8 cellular contexts compared by ENCODE assay signal in the genomic region with DNA sequence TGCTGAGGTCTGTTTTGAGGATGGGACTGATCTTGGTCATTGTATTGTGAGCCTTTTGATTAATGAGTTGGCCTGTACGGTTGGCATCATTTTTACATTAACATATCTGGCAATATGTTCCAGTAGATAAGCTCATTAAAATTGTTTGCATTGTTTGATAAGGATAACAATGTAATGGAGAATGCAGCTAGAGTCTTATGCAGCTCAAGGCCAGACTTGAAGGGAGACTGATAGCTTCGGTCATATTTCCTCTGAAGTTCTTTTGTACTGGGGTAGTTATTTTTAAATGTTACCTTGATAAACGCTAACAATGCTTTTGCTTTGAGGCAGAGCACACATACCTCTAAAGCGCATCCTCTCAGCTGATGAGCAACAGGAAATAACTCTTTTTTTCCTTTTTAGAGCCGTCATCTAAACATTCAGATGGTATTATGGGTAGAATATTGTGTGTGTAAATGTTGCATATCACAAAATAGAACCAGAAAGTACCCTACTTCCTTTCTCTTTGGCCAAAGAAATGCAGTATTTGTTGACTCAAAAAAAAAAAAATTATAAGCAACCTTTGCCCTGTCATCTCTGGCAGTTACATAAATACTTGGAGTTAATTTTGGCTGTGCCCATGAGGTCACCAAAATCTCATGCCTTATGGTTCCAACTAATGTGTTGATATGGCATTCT. TPM values are rescaled to one million over a fixed set of nuclear protein-coding genes. Genes with fewer than 3 reads are reported as not detected.
A peak's percentile ranks its signal among the peaks of the same experiment; 100 is the strongest.
DNase-seq lines count a peak whose midpoint lies in the region; ATAC-seq and TF ChIP-seq lines count a peak whose summit lies in the region.

No MANE protein-coding gene starts in this region.

- peak overlapping the region; percentile 88 for H3K4me3 ChIP-seq in SU-DHL-6 (ENCODE audit: insufficient read depth, low read length, poor library complexity, severe bottlenecking)
- peak overlapping the region; percentile 54 to 80 (median 73) for H3K4me3 ChIP-seq in esophagus squamous epithelium
- H3K4me3 ChIP-seq in prostate gland: peak overlapping the region; percentile 65 to 68

- H3K4me2 ChIP-seq in SU-DHL-6 (ENCODE audit: low read depth, low read length, poor library complexity, severe bottlenecking): peak overlapping the region; percentile 91

- H3K9me3 ChIP-seq in SU-DHL-6 (ENCODE audit: insufficient read depth, low read length) (no peaks in the 10 kb centered on the region), esophagus squamous epithelium (no peaks in the 10 kb centered on the region), prostate gland (no peaks in the 10 kb centered on the region)

- H3K4me1 ChIP-seq in esophagus squamous epithelium: peaks cover 0 to 60% (median 14%) of the 10 kb centered on the region in 3 donors
- no peaks in the 10 kb centered on the region for H3K4me1 ChIP-seq in prostate gland (replicated peaks)

- H4K20me1 ChIP-seq in SU-DHL-6 (ENCODE audit: low read depth, low read length): no peaks in the 10 kb centered on the region

- H3K27me3 Mint-ChIP-seq in activated CD4-positive, alpha-beta T cell treated with anti-CD3 and anti-CD28 coated beads, Interleukin-2, amount 10 ng/mL, durations not matched to agents 7 days and 5 days: no peaks in the 10 kb centered on the region

- H3F3A ChIP-seq in SU-DHL-6 (ENCODE audit: insufficient read depth): peaks cover 14% of the 10 kb centered on the region

- peaks cover 62% of the 10 kb centered on the region for H3K4me1 Mint-ChIP-seq in activated CD4-positive, alpha-beta T cell treated with anti-CD3 and anti-CD28 coated beads, Interleukin-2, amount 10 ng/mL, durations not matched to agents 7 days and 5 days

- CTCF ChIA-PET in activated CD4-positive, alpha-beta T cell treated with anti-CD3 and anti-CD28 coated beads, Interleukin-2, amount 10 ng/mL, durations not matched to agents 7 days and 5 days (lab: Charles Lee): interaction anchor here (1.2 to 2.2 kb wide), 3 partner anchors 8 to 431 kb away, joined by 4 to 7 read pairs (median 6); no protein-coding TSS in a partner anchor

- TF ChIP-seq POLR2A in esophagus squamous epithelium (IDR thresholded peaks at IDR 0.05) (no peak), prostate gland (IDR thresholded peaks at IDR 0.05) (no peak)

- H2AFZ ChIP-seq in SU-DHL-6 (ENCODE audit: low read depth, low read length, severe bottlenecking): peak overlapping the region; percentile 65

- peak; percentile 58 for DNase-seq in activated CD4-positive, alpha-beta T cell treated with anti-CD3 and anti-CD28 coated beads, Interleukin-2, amount 10 ng/mL, durations not matched to agents 7 days and 5 days
- no peak for DNase-seq in activated CD4-positive, alpha-beta T cell treated with anti-CD3 and anti-CD28 coated beads, Interleukin-2, amount 50 U/mL, for 48 hours
- no peak for DNase-seq in esophagus squamous epithelium (lab: John Stamatoyannopoulos, UW)
- no peak for DNase-seq in prostate gland (ENCODE audit: low spot score)
- no peak for DNase-seq in NCI-H1105 treated with DMSO at 0.1 percent for 48 hours (lab: John Stamatoyannopoulos, UW)
- DNase-seq in NCI-H2029 treated with DMSO at 0.1 percent for 48 hours (lab: John Stamatoyannopoulos, UW): no peak

- peak overlapping the region; percentile 95 for H3K27ac Mint-ChIP-seq in activated CD4-positive, alpha-beta T cell treated with anti-CD3 and anti-CD28 coated beads, Interleukin-2, amount 10 ng/mL, durations not matched to agents 7 days and 5 days

- no peak overlapping the region for H3K27ac ChIP-seq in SU-DHL-6 (ENCODE audit: low read depth, low read length)
- peak overlapping the region in 3 of 4 donors; percentile 86 to 91 (median 87) for H3K27ac ChIP-seq in esophagus squamous epithelium
- peak overlapping the region in 1 of 2 donors; percentile 76 for H3K27ac ChIP-seq in prostate gland

- POLR2A ChIA-PET in activated CD4-positive, alpha-beta T cell treated with anti-CD3 and anti-CD28 coated beads, Interleukin-2, amount 10 ng/mL, durations not matched to agents 7 days and 5 days (lab: Charles Lee): interaction anchor here (0.6 to 2.1 kb wide), 4 partner anchors 13 to 248 kb away, joined by 3 to 11 read pairs (median 6); partner anchors contain the start of gene ZSCAN30

- H3K27me3 ChIP-seq in SU-DHL-6 (ENCODE audit: low read length): no peaks in the 10 kb centered on the region
- no peaks in the 10 kb centered on the region for H3K27me3 ChIP-seq in esophagus squamous epithelium
- H3K27me3 ChIP-seq in prostate gland (replicated peaks; ENCODE audit: insufficient read depth): no peaks in the 10 kb centered on the region

- 31 to 39% methylated on average over 5 of the region's 5 CpGs for WGBS in esophagus squamous epithelium, 2 donors
- 45% methylated on average over 5 of the region's 5 CpGs for WGBS in prostate gland

- no peak for TF ChIP-seq CTCF in SU-DHL-6 (IDR thresholded peaks at IDR 0.05; ENCODE audit: insufficient read depth, low read length, poor library complexity, severe bottlenecking)
- no peak for TF ChIP-seq CTCF in esophagus squamous epithelium (IDR thresholded peaks at IDR 0.05)
- TF ChIP-seq CTCF in prostate gland (IDR thresholded peaks at IDR 0.05): no peak

- peaks cover 10% of the 10 kb centered on the region; the same call in 1 of the 2 replicates for H3K79me2 ChIP-seq in SU-DHL-6 (ENCODE audit: insufficient read depth, low read length)

- intact Hi-C loops in esophagus squamous epithelium (cut with DNase I): no loop called here
- intact Hi-C loops in prostate gland (cut with DNase I): loop anchor here (5.0 kb wide), 1 partner anchor 70 kb away; no protein-coding TSS in a partner anchor

- H3K36me3 Mint-ChIP-seq in activated CD4-positive, alpha-beta T cell treated with anti-CD3 and anti-CD28 coated beads, Interleukin-2, amount 10 ng/mL, durations not matched to agents 7 days and 5 days (ENCODE audit: low read depth): peaks cover 5% of the 10 kb centered on the region

- peak overlapping the region; percentile 89 for H3K4me3 Mint-ChIP-seq in activated CD4-positive, alpha-beta T cell treated with anti-CD3 and anti-CD28 coated beads, Interleukin-2, amount 10 ng/mL, durations not matched to agents 7 days and 5 days

- no peak for ATAC-seq in GM19455 (IDR thresholded peaks at IDR 0.05; ENCODE audit: unreplicated experiment)

- no peaks in the 10 kb centered on the region for H3K9me3 Mint-ChIP-seq in activated CD4-positive, alpha-beta T cell treated with anti-CD3 and anti-CD28 coated beads, Interleukin-2, amount 10 ng/mL, durations not matched to agents 7 days and 5 days

- peak overlapping the region; percentile 67 for H3K9ac ChIP-seq in SU-DHL-6 (ENCODE audit: low read length)

- H3K36me3 ChIP-seq in SU-DHL-6 (ENCODE audit: low read length) (no peaks in the 10 kb centered on the region), esophagus squamous epithelium (no peaks in the 10 kb centered on the region), prostate gland (no peaks in the 10 kb centered on the region)

- H3K9me2 ChIP-seq in SU-DHL-6 (replicated peaks; ENCODE audit: insufficient read depth, low read length): no peaks in the 10 kb centered on the region

RNA-seq across cellular contexts. Expression of gene MAPRE2, which starts 1.3 kb away (rescaled TPM):
- 10 to 100 TPM; 48.6 to 61.9 TPM for total RNA-seq in activated CD4-positive, alpha-beta T cell treated with anti-CD3 and anti-CD28 coated beads, Interleukin-2, amount 10 ng/mL, durations not matched to agents 7 days and 5 days
- total RNA-seq in esophagus squamous epithelium (1 to 10 TPM; 1.5 to 9.0 (median 5.0) TPM), prostate gland (10 to 100 TPM; 16.1 to 17.2 TPM)
